Comparison of ENCODE assay signal across 36 cellular contexts in the genomic region with DNA sequence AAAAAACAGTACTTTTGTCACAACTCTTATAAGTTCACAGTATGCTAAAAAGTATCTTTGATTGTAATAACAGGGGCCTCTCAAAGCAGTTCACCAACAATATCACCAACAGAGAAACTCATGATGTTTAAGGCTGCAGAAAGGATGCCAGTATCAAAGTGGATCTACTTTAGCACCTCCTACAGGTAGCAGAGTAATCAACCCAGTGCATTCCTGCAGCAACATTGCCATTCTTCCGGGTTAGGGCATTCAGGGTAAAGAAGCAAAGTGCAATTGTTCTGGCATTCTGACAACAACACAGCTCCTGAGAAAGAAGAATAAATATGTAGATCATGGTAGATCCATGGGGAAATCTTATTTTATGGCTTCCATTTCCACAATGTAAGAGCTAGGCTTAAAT. TPM values are rescaled to one million over a fixed set of nuclear protein-coding genes. Genes with fewer than 3 reads are reported as not detected.
DNase-seq lines count a peak whose midpoint lies in the region; ATAC-seq and TF ChIP-seq lines count a peak whose summit lies in the region.
"Had no signal": no experiment of that assay in that cellular context is flagged by ENCODE, and none has a peak within 500 bp of the region (broad histone marks: within the 10 kb centered on the region; RNA-seq: fewer than 3 reads in every experiment).

No MANE protein-coding gene starts in this region.

- H3K4me3 Mint-ChIP-seq in chondrocyte (ENCODE audit: unreplicated experiment), result no peak overlapping the region
- H3K4me3 Mint-ChIP-seq: activated CD8-positive, alpha-beta memory T cell treated with anti-CD3 and anti-CD28 coated beads, Interleukin-2, amount 10 ng/mL, durations not matched to agents 7 days and 5 days; activated naive CD8-positive, alpha-beta T cell treated with anti-CD3 and anti-CD28 coated beads for 36 hours; activated T-cell treated with anti-CD3 and anti-CD28 coated beads, Interleukin-2, amount 50 U/mL, for 4 hours; CD4-positive, CD25-positive, alpha-beta regulatory T cell; effector memory CD8-positive, alpha-beta T cell; natural killer cell treated with Interleukin-12 subunit alpha and Interleukin-12 subunit beta and Interleukin-15 and Interleukin-18, amount 100 ng/mL, for 72 hours; stimulated activated memory B cell treated with anti-CD40 and anti-IgM and Interleukin-4, amounts not matched to agents 10 μg/mL and 1 μg/mL and 100 μg/mL, for 72 hours had no signal

- intact Hi-C loops in ascending aorta (cut with DNase I), result no loop called here

- H3K27ac ChIP-seq in WERI-Rb-1, result no peak overlapping the region
- no peak overlapping the region for H3K27ac ChIP-seq in ascending aorta
- H3K27ac ChIP-seq: cardiac muscle cell, SK-N-MC had no signal

- H3K9me3 ChIP-seq in WERI-Rb-1 (ENCODE audit: severe bottlenecking), result no peaks in the 10 kb centered on the region
- H3K9me3 ChIP-seq in ascending aorta, result no peaks in the 10 kb centered on the region

- no peak overlapping the region for H3K4me3 ChIP-seq in WERI-Rb-1 (ENCODE audit: low read depth, low read length)
- H3K4me3 ChIP-seq in ascending aorta, result no peak overlapping the region
- H3K4me3 ChIP-seq: cardiac muscle cell, SK-N-MC had no signal

- H3K36me3 ChIP-seq in WERI-Rb-1 (no peaks in the 10 kb centered on the region), ascending aorta (no peaks in the 10 kb centered on the region)
- H3K36me3 ChIP-seq: cardiac muscle cell had no signal

- ATAC-seq in HG02642 (IDR thresholded peaks at IDR 0.05; ENCODE audit: poor library complexity, unreplicated experiment), result no peak
- ATAC-seq: activated CD8-positive, alpha-beta memory T cell treated with anti-CD3 and anti-CD28 coated beads, Interleukin-2, amount 10 ng/mL, durations not matched to agents 7 days and 5 days; activated T-cell treated with anti-CD3 and anti-CD28 coated beads, Interleukin-2, amount 50 U/mL, for 4 hours; effector memory CD8-positive, alpha-beta T cell; natural killer cell treated with Interleukin-12 subunit alpha and Interleukin-12 subunit beta and Interleukin-15 and Interleukin-18, amount 100 ng/mL, for 72 hours; stimulated activated memory B cell treated with anti-CD40 and anti-IgM and Interleukin-4, amounts not matched to agents 10 μg/mL and 1 μg/mL and 100 μg/mL, for 72 hours had no signal

- no peaks in the 10 kb centered on the region for H3K27me3 ChIP-seq in WERI-Rb-1 (ENCODE audit: insufficient read depth, low read depth, severe bottlenecking)
- no peaks in the 10 kb centered on the region for H3K27me3 ChIP-seq in ascending aorta
- H3K27me3 ChIP-seq: cardiac muscle cell had no signal

- H3K27ac Mint-ChIP-seq in chondrocyte (ENCODE audit: unreplicated experiment), result no peak overlapping the region
- H3K27ac Mint-ChIP-seq: activated CD8-positive, alpha-beta memory T cell treated with anti-CD3 and anti-CD28 coated beads, Interleukin-2, amount 10 ng/mL, durations not matched to agents 7 days and 5 days; activated naive CD8-positive, alpha-beta T cell treated with anti-CD3 and anti-CD28 coated beads for 36 hours; CD4-positive, CD25-positive, alpha-beta regulatory T cell; effector memory CD8-positive, alpha-beta T cell; natural killer cell treated with Interleukin-12 subunit alpha and Interleukin-12 subunit beta and Interleukin-15 and Interleukin-18, amount 100 ng/mL, for 72 hours; stimulated activated memory B cell treated with anti-CD40 and anti-IgM and Interleukin-4, amounts not matched to agents 10 μg/mL and 1 μg/mL and 100 μg/mL, for 72 hours had no signal

- TF ChIP-seq CTCF in GM12874 (IDR thresholded peaks at IDR 0.05; ENCODE audit: insufficient read depth, low read depth, low read length) (0 out of 2 replicates have a peak, but pooled peaks have one; percentile 3), WERI-Rb-1 (IDR thresholded peaks at IDR 0.05; ENCODE audit: low read depth, low read length) (peak; percentile 43), ascending aorta (IDR thresholded peaks at IDR 0.05) (no peak), chondrocyte (IDR thresholded peaks at IDR 0.05) (no peak)

- H3K36me3 Mint-ChIP-seq in chondrocyte (ENCODE audit: low read depth), result no peaks in the 10 kb centered on the region
- H3K36me3 Mint-ChIP-seq: activated CD8-positive, alpha-beta memory T cell treated with anti-CD3 and anti-CD28 coated beads, Interleukin-2, amount 10 ng/mL, durations not matched to agents 7 days and 5 days; activated naive CD8-positive, alpha-beta T cell treated with anti-CD3 and anti-CD28 coated beads for 36 hours; CD4-positive, CD25-positive, alpha-beta regulatory T cell; natural killer cell treated with Interleukin-12 subunit alpha and Interleukin-12 subunit beta and Interleukin-15 and Interleukin-18, amount 100 ng/mL, for 72 hours; stimulated activated memory B cell treated with anti-CD40 and anti-IgM and Interleukin-4, amounts not matched to agents 10 μg/mL and 1 μg/mL and 100 μg/mL, for 72 hours had no signal

- DNase-seq in WERI-Rb-1, result no peak
- DNase-seq in iPS-NIHi7 (ENCODE audit: extremely low spot score), result peak; percentile 44
- no peak for DNase-seq in ascending aorta (ENCODE audit: low spot score in 2 of 2)
- no peak for DNase-seq in KG1 (lab: John Stamatoyannopoulos, UW)
- DNase-seq in chondrocyte (ENCODE audit: low spot score), result no peak
- DNase-seq: activated CD4-positive, alpha-beta T cell treated with anti-CD3 and anti-CD28 coated beads, Interleukin-2, amount 50 U/mL, for 4 hours; activated CD8-positive, alpha-beta memory T cell treated with anti-CD3 and anti-CD28 coated beads, Interleukin-2, amount 10 ng/mL, durations not matched to agents 7 days and 5 days; activated gamma-delta T cell; activated naive CD8-positive, alpha-beta T cell treated with anti-CD3 and anti-CD28 coated beads for 36 hours; activated T-cell treated with anti-CD3 and anti-CD28 coated beads, Interleukin-2, amount 50 U/mL, for 4 hours; aorta; Calu3; CD4-positive, CD25-positive, alpha-beta regulatory T cell; cortex of kidney; DMS79; effector memory CD8-positive, alpha-beta T cell; glutamatergic neuron; IMR-90; NCI-H1092; NCI-H187; NCI-H2171; stimulated activated CD4-positive, alpha-beta T cell treated with anti-CD3 and anti-CD28 coated beads, Interleukin-15, amount 100 ng/mL, for 24 hours had no signal

- no peaks in the 10 kb centered on the region for H3K4me1 ChIP-seq in ascending aorta

- H3K4me1 Mint-ChIP-seq in chondrocyte (ENCODE audit: low read depth), result no peaks in the 10 kb centered on the region
- H3K4me1 Mint-ChIP-seq: activated CD8-positive, alpha-beta memory T cell treated with anti-CD3 and anti-CD28 coated beads, Interleukin-2, amount 10 ng/mL, durations not matched to agents 7 days and 5 days; activated naive CD8-positive, alpha-beta T cell treated with anti-CD3 and anti-CD28 coated beads for 36 hours; CD4-positive, CD25-positive, alpha-beta regulatory T cell had no signal

- H3K27me3 Mint-ChIP-seq in chondrocyte (ENCODE audit: low read depth), result peaks cover 6% of the 10 kb centered on the region
- H3K27me3 Mint-ChIP-seq: activated CD8-positive, alpha-beta memory T cell treated with anti-CD3 and anti-CD28 coated beads, Interleukin-2, amount 10 ng/mL, durations not matched to agents 7 days and 5 days; activated naive CD8-positive, alpha-beta T cell treated with anti-CD3 and anti-CD28 coated beads for 36 hours; effector memory CD8-positive, alpha-beta T cell; stimulated activated memory B cell treated with anti-CD40 and anti-IgM and Interleukin-4, amounts not matched to agents 10 μg/mL and 1 μg/mL and 100 μg/mL, for 72 hours had no signal

- H3K9me3 Mint-ChIP-seq in chondrocyte (ENCODE audit: low read depth), result peaks cover 5% of the 10 kb centered on the region
- H3K9me3 Mint-ChIP-seq: activated naive CD8-positive, alpha-beta T cell treated with anti-CD3 and anti-CD28 coated beads for 36 hours; activated T-cell treated with anti-CD3 and anti-CD28 coated beads, Interleukin-2, amount 50 U/mL, for 4 hours; CD4-positive, CD25-positive, alpha-beta regulatory T cell; effector memory CD8-positive, alpha-beta T cell; natural killer cell treated with Interleukin-12 subunit alpha and Interleukin-12 subunit beta and Interleukin-15 and Interleukin-18, amount 100 ng/mL, for 72 hours; stimulated activated memory B cell treated with anti-CD40 and anti-IgM and Interleukin-4, amounts not matched to agents 10 μg/mL and 1 μg/mL and 100 μg/mL, for 72 hours had no signal

RNA-seq across cellular contexts. Expression of a gene that starts 7.6 kb away (rescaled TPM):
- total RNA-seq in ascending aorta, result not detected
- not detected in 3 replicates for total RNA-seq in chondrocyte
- total RNA-seq: activated CD8-positive, alpha-beta memory T cell treated with anti-CD3 and anti-CD28 coated beads, Interleukin-2, amount 10 ng/mL, durations not matched to agents 7 days and 5 days; activated naive CD8-positive, alpha-beta T cell treated with anti-CD3 and anti-CD28 coated beads for 36 hours; activated T-cell treated with anti-CD3 and anti-CD28 coated beads, Interleukin-2, amount 50 U/mL, for 4 hours; aorta; cardiac muscle cell; CD4-positive, CD25-positive, alpha-beta regulatory T cell; IMR-90; kidney epithelial cell; lung microvascular endothelial cell; mononuclear cell; natural killer cell treated with Interleukin-12 subunit alpha and Interleukin-12 subunit beta and Interleukin-15 and Interleukin-18, amount 100 ng/mL, for 72 hours; NCI-H460; osteoblast; pulmonary artery endothelial cell; subcutaneous adipose tissue; T-helper 1 cell treated with Interleukin-12 subunit alpha and Interleukin-12 subunit beta and Interleukin-4 antibody, amounts not matched to agents 30 ng/mL and 1 ng/mL, for 36 hours had no signal

Comparison
In these comparisons a context has a peak if more than half of its experiments do, and no peak if none do; other contexts are left out.
1. CTCF ChIP-seq: peak in GM12874 (single experiment) and WERI-Rb-1 (single experiment); none in ascending aorta (0 of 3) and chondrocyte (single experiment).